ENCODE assay signal across 1 cellular context in the genomic region with DNA sequence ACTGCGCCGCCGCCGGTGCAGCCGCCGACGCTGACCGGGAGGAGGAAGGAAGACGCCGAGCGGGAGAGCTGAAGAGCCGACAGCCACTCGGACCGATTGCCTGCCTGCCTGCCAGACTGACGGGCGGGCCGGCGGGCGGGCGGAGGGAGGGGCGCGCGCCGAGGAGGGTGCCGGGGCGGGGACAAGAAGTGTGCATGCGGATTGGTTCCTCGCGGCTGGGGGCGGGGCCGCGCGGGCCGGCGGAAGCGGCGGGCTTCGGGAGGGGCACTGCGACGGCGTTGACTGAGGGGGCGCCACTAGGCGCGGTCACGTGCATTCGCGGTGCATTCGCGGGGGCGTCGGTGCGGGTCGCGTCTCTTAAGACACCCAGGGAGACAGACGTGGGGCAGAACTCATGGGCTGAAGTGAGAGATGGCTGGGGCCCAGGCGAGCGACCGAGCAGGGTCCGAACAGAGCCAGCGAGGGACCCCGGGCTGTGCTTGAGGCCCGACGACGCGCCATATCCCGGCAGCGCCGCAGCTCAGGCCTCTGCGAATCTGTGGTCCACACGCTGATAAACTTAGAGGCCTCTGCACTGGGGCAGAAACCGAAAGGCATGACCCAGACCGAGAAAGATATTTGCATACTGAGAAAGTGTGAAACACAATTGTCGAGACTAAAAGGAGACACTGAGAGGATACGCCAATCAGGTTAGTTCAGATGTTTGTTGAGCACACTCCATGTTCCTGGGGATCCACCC.
TF ChIP-seq lines count a peak whose summit lies in the region.

A gene (minus strand): TSS at position 118 of the 739 bp plus-strand sequence. CDS start 205 bp downstream, outside the sequence.

TF ChIP-seq in HepG2, 621 proteins besides CTCF, POLR2A, EP300 and RAD21 (continued from another document and continues in another):
- TF ChIP-seq, protein P1, sequence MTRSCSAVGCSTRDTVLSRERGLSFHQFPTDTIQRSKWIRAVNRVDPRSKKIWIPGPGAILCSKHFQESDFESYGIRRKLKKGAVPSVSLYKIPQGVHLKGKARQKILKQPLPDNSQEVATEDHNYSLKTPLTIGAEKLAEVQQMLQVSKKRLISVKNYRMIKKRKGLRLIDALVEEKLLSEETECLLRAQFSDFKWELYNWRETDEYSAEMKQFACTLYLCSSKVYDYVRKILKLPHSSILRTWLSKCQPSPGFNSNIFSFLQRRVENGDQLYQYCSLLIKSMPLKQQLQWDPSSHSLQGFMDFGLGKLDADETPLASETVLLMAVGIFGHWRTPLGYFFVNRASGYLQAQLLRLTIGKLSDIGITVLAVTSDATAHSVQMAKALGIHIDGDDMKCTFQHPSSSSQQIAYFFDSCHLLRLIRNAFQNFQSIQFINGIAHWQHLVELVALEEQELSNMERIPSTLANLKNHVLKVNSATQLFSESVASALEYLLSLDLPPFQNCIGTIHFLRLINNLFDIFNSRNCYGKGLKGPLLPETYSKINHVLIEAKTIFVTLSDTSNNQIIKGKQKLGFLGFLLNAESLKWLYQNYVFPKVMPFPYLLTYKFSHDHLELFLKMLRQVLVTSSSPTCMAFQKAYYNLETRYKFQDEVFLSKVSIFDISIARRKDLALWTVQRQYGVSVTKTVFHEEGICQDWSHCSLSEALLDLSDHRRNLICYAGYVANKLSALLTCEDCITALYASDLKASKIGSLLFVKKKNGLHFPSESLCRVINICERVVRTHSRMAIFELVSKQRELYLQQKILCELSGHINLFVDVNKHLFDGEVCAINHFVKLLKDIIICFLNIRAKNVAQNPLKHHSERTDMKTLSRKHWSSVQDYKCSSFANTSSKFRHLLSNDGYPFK (CRISPR knock-in tag; IDR thresholded peaks at IDR 0.05; ENCODE audit: borderline replicate concordance): peak; percentile 49; the same call in 1 of the 2 replicates
- TF ChIP-seq ZNF354B (CRISPR knock-in tag; IDR thresholded peaks at IDR 0.05) (no peak), ZFP36 (IDR thresholded peaks at IDR 0.05; ENCODE audit: borderline replicate concordance, low read depth, low read length, partially characterized antibody) (no peak), YY1 (IDR thresholded peaks at IDR 0.05; ENCODE audit: insufficient read depth, insufficient replicate concordance, low read depth, low read length) (peak; percentile 83), MATR3 (CRISPR knock-in tag; IDR thresholded peaks at IDR 0.05) (no peak), NR1H2 (CRISPR knock-in tag; IDR thresholded peaks at IDR 0.05; ENCODE audit: borderline replicate concordance, low read depth) (no peak), ZBTB38 (CRISPR knock-in tag; IDR thresholded peaks at IDR 0.05) (peak; percentile 81), ZNF607 (CRISPR knock-in tag; IDR thresholded peaks at IDR 0.05; ENCODE audit: borderline replicate concordance) (peak; percentile 64; the same call in 1 of the 2 replicates), ZFX (CRISPR knock-in tag; IDR thresholded peaks at IDR 0.05; ENCODE audit: low read depth) (peak; percentile 95), POLR2AphosphoS5 (IDR thresholded peaks at IDR 0.05; ENCODE audit: low read depth, low read length) (peak; percentile 80), MAFF (IDR thresholded peaks at IDR 0.05; ENCODE audit: low read depth, low read length) (no peak), RNF2 (conservative IDR thresholded peaks at IDR 0.05; ENCODE audit: low read depth) (no peak; the same call in 1 of the 2 replicates), ZNF776 (CRISPR knock-in tag; IDR thresholded peaks at IDR 0.05) (no peak; the same call in 1 of the 2 replicates), ZNF724P (CRISPR knock-in tag; IDR thresholded peaks at IDR 0.05; ENCODE audit: borderline replicate concordance) (no peak), CREB1 (IDR thresholded peaks at IDR 0.05) (no peak), CREB1 (CRISPR knock-in tag; IDR thresholded peaks at IDR 0.05) (no peak), FOXK2 (IDR thresholded peaks at IDR 0.05) (0 out of 2 replicates have a peak, but pooled peaks have one; percentile 8), XRCC5 (optimal IDR thresholded peaks at IDR 0.05; ENCODE audit: low read length) (no peak), KDM2A (CRISPR knock-in tag; IDR thresholded peaks at IDR 0.05; ENCODE audit: borderline replicate concordance, low read depth) (peak; percentile 84)
- TF ChIP-seq, protein P2, sequence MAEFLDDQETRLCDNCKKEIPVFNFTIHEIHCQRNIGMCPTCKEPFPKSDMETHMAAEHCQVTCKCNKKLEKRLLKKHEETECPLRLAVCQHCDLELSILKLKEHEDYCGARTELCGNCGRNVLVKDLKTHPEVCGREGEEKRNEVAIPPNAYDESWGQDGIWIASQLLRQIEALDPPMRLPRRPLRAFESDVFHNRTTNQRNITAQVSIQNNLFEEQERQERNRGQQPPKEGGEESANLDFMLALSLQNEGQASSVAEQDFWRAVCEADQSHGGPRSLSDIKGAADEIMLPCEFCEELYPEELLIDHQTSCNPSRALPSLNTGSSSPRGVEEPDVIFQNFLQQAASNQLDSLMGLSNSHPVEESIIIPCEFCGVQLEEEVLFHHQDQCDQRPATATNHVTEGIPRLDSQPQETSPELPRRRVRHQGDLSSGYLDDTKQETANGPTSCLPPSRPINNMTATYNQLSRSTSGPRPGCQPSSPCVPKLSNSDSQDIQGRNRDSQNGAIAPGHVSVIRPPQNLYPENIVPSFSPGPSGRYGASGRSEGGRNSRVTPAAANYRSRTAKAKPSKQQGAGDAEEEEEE (CRISPR knock-in tag; IDR thresholded peaks at IDR 0.05; ENCODE audit: borderline replicate concordance): no peak
- TF ChIP-seq, protein P3, sequence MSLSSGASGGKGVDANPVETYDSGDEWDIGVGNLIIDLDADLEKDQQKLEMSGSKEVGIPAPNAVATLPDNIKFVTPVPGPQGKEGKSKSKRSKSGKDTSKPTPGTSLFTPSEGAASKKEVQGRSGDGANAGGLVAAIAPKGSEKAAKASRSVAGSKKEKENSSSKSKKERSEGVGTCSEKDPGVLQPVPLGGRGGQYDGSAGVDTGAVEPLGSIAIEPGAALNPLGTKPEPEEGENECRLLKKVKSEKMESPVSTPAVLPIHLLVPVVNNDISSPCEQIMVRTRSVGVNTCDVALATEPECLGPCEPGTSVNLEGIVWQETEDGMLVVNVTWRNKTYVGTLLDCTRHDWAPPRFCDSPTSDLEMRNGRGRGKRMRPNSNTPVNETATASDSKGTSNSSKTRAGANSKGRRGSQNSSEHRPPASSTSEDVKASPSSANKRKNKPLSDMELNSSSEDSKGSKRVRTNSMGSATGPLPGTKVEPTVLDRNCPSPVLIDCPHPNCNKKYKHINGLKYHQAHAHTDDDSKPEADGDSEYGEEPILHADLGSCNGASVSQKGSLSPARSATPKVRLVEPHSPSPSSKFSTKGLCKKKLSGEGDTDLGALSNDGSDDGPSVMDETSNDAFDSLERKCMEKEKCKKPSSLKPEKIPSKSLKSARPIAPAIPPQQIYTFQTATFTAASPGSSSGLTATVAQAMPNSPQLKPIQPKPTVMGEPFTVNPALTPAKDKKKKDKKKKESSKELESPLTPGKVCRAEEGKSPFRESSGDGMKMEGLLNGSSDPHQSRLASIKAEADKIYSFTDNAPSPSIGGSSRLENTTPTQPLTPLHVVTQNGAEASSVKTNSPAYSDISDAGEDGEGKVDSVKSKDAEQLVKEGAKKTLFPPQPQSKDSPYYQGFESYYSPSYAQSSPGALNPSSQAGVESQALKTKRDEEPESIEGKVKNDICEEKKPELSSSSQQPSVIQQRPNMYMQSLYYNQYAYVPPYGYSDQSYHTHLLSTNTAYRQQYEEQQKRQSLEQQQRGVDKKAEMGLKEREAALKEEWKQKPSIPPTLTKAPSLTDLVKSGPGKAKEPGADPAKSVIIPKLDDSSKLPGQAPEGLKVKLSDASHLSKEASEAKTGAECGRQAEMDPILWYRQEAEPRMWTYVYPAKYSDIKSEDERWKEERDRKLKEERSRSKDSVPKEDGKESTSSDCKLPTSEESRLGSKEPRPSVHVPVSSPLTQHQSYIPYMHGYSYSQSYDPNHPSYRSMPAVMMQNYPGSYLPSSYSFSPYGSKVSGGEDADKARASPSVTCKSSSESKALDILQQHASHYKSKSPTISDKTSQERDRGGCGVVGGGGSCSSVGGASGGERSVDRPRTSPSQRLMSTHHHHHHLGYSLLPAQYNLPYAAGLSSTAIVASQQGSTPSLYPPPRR (CRISPR knock-in tag; IDR thresholded peaks at IDR 0.05; ENCODE audit: borderline replicate concordance): no peak
- TF ChIP-seq, protein P4, sequence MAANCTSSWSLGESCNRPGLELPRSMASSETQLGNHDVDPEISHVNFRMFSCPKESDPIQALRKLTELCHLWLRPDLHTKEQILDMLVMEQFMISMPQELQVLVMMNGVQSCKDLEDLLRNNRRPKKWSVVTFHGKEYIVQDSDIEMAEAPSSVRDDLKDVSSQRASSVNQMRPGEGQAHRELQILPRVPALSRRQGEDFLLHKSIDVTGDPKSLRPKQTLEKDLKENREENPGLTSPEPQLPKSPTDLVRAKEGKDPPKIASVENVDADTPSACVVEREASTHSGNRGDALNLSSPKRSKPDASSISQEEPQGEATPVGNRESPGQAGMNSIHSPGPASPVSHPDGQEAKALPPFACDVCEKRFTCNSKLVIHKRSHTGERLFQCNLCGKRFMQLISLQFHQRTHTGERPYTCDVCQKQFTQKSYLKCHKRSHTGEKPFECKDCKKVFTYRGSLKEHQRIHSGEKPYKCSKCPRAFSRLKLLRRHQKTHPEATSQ (CRISPR knock-in tag; IDR thresholded peaks at IDR 0.05; ENCODE audit: borderline replicate concordance): no peak
- TF ChIP-seq, protein P5, sequence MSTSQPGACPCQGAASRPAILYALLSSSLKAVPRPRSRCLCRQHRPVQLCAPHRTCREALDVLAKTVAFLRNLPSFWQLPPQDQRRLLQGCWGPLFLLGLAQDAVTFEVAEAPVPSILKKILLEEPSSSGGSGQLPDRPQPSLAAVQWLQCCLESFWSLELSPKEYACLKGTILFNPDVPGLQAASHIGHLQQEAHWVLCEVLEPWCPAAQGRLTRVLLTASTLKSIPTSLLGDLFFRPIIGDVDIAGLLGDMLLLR (CRISPR knock-in tag; IDR thresholded peaks at IDR 0.05): no peak
- TF ChIP-seq, protein P6, sequence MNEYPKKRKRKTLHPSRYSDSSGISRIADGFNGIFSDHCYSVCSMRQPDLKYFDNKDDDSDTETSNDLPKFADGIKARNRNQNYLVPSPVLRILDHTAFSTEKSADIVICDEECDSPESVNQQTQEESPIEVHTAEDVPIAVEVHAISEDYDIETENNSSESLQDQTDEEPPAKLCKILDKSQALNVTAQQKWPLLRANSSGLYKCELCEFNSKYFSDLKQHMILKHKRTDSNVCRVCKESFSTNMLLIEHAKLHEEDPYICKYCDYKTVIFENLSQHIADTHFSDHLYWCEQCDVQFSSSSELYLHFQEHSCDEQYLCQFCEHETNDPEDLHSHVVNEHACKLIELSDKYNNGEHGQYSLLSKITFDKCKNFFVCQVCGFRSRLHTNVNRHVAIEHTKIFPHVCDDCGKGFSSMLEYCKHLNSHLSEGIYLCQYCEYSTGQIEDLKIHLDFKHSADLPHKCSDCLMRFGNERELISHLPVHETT (CRISPR knock-in tag; conservative IDR thresholded peaks at IDR 0.05): peak; percentile 80
- TF ChIP-seq, protein P7, sequence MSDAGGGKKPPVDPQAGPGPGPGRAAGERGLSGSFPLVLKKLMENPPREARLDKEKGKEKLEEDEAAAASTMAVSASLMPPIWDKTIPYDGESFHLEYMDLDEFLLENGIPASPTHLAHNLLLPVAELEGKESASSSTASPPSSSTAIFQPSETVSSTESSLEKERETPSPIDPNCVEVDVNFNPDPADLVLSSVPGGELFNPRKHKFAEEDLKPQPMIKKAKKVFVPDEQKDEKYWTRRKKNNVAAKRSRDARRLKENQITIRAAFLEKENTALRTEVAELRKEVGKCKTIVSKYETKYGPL (CRISPR knock-in tag; IDR thresholded peaks at IDR 0.05): peak; percentile 72; the same call in 1 of the 2 replicates
- TF ChIP-seq, protein P8, sequence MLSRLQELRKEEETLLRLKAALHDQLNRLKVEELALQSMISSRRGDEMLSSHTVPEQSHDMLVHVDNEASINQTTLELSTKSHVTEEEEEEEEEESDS (CRISPR knock-in tag; IDR thresholded peaks at IDR 0.05; ENCODE audit: borderline replicate concordance): no peak
- TF ChIP-seq, protein P9, sequence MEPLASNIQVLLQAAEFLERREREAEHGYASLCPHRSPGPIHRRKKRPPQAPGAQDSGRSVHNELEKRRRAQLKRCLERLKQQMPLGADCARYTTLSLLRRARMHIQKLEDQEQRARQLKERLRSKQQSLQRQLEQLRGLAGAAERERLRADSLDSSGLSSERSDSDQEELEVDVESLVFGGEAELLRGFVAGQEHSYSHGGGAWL (CRISPR knock-in tag; IDR thresholded peaks at IDR 0.05): peak; percentile 89; the same call in 1 of the 2 replicates
- TF ChIP-seq, protein P10, sequence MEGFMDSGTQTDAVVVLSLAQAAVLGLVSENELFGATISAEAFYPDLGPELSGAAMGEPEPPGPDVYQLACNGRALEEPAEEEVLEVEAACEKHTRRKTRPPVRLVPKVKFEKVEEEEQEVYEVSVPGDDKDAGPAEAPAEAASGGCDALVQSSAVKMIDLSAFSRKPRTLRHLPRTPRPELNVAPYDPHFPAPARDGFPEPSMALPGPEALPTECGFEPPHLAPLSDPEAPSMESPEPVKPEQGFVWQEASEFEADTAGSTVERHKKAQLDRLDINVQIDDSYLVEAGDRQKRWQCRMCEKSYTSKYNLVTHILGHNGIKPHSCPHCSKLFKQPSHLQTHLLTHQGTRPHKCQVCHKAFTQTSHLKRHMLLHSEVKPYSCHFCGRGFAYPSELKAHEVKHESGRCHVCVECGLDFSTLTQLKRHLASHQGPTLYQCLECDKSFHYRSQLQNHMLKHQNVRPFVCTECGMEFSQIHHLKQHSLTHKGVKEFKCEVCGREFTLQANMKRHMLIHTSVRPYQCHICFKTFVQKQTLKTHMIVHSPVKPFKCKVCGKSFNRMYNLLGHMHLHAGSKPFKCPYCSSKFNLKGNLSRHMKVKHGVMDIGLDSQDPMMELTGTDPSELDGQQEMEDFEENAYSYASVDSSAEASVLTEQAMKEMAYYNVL (CRISPR knock-in tag; IDR thresholded peaks at IDR 0.05; ENCODE audit: borderline replicate concordance): no peak
- TF ChIP-seq, protein P11, sequence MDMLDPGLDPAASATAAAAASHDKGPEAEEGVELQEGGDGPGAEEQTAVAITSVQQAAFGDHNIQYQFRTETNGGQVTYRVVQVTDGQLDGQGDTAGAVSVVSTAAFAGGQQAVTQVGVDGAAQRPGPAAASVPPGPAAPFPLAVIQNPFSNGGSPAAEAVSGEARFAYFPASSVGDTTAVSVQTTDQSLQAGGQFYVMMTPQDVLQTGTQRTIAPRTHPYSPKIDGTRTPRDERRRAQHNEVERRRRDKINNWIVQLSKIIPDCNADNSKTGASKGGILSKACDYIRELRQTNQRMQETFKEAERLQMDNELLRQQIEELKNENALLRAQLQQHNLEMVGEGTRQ (IDR thresholded peaks at IDR 0.05; ENCODE audit: low read depth, low read length): peak; percentile 61
- TF ChIP-seq, protein P11 (CRISPR knock-in tag; IDR thresholded peaks at IDR 0.05; ENCODE audit: borderline replicate concordance): peak; percentile 80
- TF ChIP-seq, protein P12, sequence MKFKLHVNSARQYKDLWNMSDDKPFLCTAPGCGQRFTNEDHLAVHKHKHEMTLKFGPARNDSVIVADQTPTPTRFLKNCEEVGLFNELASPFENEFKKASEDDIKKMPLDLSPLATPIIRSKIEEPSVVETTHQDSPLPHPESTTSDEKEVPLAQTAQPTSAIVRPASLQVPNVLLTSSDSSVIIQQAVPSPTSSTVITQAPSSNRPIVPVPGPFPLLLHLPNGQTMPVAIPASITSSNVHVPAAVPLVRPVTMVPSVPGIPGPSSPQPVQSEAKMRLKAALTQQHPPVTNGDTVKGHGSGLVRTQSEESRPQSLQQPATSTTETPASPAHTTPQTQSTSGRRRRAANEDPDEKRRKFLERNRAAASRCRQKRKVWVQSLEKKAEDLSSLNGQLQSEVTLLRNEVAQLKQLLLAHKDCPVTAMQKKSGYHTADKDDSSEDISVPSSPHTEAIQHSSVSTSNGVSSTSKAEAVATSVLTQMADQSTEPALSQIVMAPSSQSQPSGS (CRISPR knock-in tag; IDR thresholded peaks at IDR 0.05): peak; percentile 60
